ENCODE assay signal across 25 cellular contexts in the genomic region with DNA sequence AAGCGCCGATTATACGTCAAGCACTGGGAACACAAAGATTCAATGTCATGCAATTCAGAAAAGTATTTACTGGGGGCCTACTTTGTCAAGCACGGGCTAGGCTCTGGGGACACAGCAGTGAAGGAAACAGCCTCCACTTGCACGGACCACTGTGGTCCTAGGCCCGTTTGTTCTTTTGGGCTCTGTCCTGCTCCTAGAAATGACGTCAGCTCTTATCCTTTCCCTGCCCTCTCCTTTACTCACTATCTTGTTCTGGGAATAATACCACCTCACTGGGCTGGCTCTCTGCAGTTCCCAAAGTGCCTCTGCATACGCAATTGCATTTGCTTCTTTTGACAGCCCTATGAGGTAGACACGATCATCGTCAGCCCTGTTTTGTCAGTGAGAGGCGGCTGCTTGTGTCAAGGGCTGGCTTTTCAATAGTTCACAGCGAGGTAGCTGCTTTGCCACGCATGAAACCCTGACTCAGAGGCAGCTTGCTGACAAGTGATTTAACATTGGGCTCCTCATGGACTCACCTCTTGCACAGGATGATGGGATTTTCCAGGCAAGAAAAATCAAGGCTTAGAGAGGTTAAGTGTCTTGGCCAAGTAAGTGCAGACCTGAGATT. TPM values are rescaled to one million over a fixed set of nuclear protein-coding genes. Genes with fewer than 3 reads are reported as not detected.
DNase-seq lines count a peak whose midpoint lies in the region; ATAC-seq and TF ChIP-seq lines count a peak whose summit lies in the region.
"Had no signal": no experiment of that assay in that cellular context is flagged by ENCODE, and none has a peak within 500 bp of the region (broad histone marks: within the 10 kb centered on the region; RNA-seq: fewer than 3 reads in every experiment).

No MANE protein-coding gene starts in this region.

- no peaks in the 10 kb centered on the region for H3K79me2 ChIP-seq in PC-3 (ENCODE audit: low read length)
- no peaks in the 10 kb centered on the region for H3K79me2 ChIP-seq in neural cell (replicated peaks; ENCODE audit: insufficient read depth, low read length)

- H3K36me3 ChIP-seq in PC-3 (ENCODE audit: low read depth, low read length) (no peaks in the 10 kb centered on the region), neural cell (ENCODE audit: insufficient read depth, low read length) (no peaks in the 10 kb centered on the region), A673 (ENCODE audit: insufficient read depth, low read length, poor library complexity, severe bottlenecking) (no peaks in the 10 kb centered on the region)
- H3K36me3 ChIP-seq: ovary, sigmoid colon, suprapubic skin, uterus had no signal

- POLR2A ChIA-PET in PC-3 (lab: Charles Lee; ENCODE audit: unreplicated experiment) (interaction anchor here (0.5 kb wide), 1 partner anchor 331 kb away, joined by 3 read pairs; no protein-coding TSS in a partner anchor), A673 (lab: Charles Lee; ENCODE audit: low non-redundant PET) (no interaction called here)

- H3K9me2 ChIP-seq in PC-3 (replicated peaks; ENCODE audit: low read length) (no peaks in the 10 kb centered on the region), neural cell (ENCODE audit: insufficient read depth, low read length) (no peaks in the 10 kb centered on the region)

- H3K4me3 ChIP-seq in PC-3 (ENCODE audit: low read length): no peak overlapping the region
- H3K4me3 ChIP-seq in neural cell (ENCODE audit: low read length): peak overlapping the region; percentile 38
- H3K4me3 ChIP-seq in A673 (ENCODE audit: low read depth, low read length, poor library complexity, severe bottlenecking): no peak overlapping the region
- H3K4me3 ChIP-seq: ovary, sigmoid colon, suprapubic skin, uterus had no signal

- no peak overlapping the region for H3K9ac ChIP-seq in PC-3 (ENCODE audit: low read length)
- peak overlapping the region; percentile 6 for H3K9ac ChIP-seq in neural cell (ENCODE audit: low read length)
- H3K9ac ChIP-seq: KMS-11 had no signal

- BruUV-seq in PC-3 (replicated peaks; lab: Mats Ljungman, UMichigan) (no TSS peak), A673 (replicated peaks; lab: Mats Ljungman, UMichigan) (no TSS peak)

- H3K4me2 ChIP-seq in PC-3 (ENCODE audit: low read length) (peak overlapping the region; percentile 51; the same call in 1 of the 2 replicates), neural cell (ENCODE audit: low read length) (peak overlapping the region; percentile 6)
- H3K4me2 ChIP-seq: KMS-11 had no signal

- H3K27me3 ChIP-seq in PC-3 (ENCODE audit: low read length) (no peaks in the 10 kb centered on the region), neural cell (ENCODE audit: insufficient read depth, low read depth, low read length) (no peaks in the 10 kb centered on the region), A673 (replicated peaks; ENCODE audit: insufficient read depth, low read depth, low read length, poor library complexity) (no peaks in the 10 kb centered on the region)
- H3K27me3 ChIP-seq: ovary, sigmoid colon, suprapubic skin, uterus had no signal

- intact Hi-C loops in PC-3 (cut with micrococcal nuclease): no loop called here
- intact Hi-C loops in A673 (cut with micrococcal nuclease; ENCODE audit: unreplicated experiment): no loop called here
- intact Hi-C loops in Right ventricle myocardium superior (cut with DNase I): no loop called here

- ATAC-seq in PC-3: no peak
- ATAC-seq in Right ventricle myocardium superior (ENCODE audit: poor library complexity): no peak
- ATAC-seq in GM21786 (IDR thresholded peaks at IDR 0.05; ENCODE audit: unreplicated experiment): no peak
- ATAC-seq: activated CD8-positive, alpha-beta memory T cell treated with anti-CD3 and anti-CD28 coated beads, Interleukin-2, amount 10 ng/mL, durations not matched to agents 7 days and 5 days had no signal

- H2AFZ ChIP-seq in PC-3 (ENCODE audit: low read length) (peak overlapping the region; percentile 79; the same call in 1 of the 2 replicates), neural cell (ENCODE audit: low read depth, low read length) (no peak overlapping the region)

- TF ChIP-seq EP300 in neural cell (conservative IDR thresholded peaks at IDR 0.05; ENCODE audit: poor library complexity, severe bottlenecking): peak; percentile 59

- no peaks in the 10 kb centered on the region for H3K9me3 ChIP-seq in PC-3 (ENCODE audit: low read length)
- no peaks in the 10 kb centered on the region for H3K9me3 ChIP-seq in neural cell (ENCODE audit: low read length)
- no peaks in the 10 kb centered on the region for H3K9me3 ChIP-seq in A673 (ENCODE audit: low read depth, low read length, poor library complexity, severe bottlenecking)
- H3K9me3 ChIP-seq: ovary, sigmoid colon, suprapubic skin, uterus had no signal

- no peak for TF ChIP-seq CTCF in PC-3 (conservative IDR thresholded peaks at IDR 0.05; ENCODE audit: low read depth, low read length)
- TF ChIP-seq CTCF in neural cell (IDR thresholded peaks at IDR 0.05; ENCODE audit: poor library complexity, severe bottlenecking): no peak
- no peak for TF ChIP-seq CTCF in A673 (conservative IDR thresholded peaks at IDR 0.05; ENCODE audit: low read depth, low read length)

- DNase-seq in ELR (ENCODE audit: low read depth) (peak; percentile 13), PC-3 (no peak), caudate nucleus (lab: John Stamatoyannopoulos, UW) (peak in 45 of 61 donors; percentile 33 to 98 (median 71)), A673 (ENCODE audit: low spot score) (no peak), Right ventricle myocardium superior (no peak), 8988T (no peak)
- DNase-seq: activated CD4-positive, alpha-beta T cell treated with anti-CD3 and anti-CD28 coated beads, Interleukin-2, amount 10 ng/mL, durations not matched to agents 7 days and 5 days; activated CD8-positive, alpha-beta memory T cell treated with anti-CD3 and anti-CD28 coated beads, Interleukin-2, amount 10 ng/mL, durations not matched to agents 7 days and 5 days; activated naive CD4-positive, alpha-beta T cell treated with anti-CD3 and anti-CD28 coated beads, Interleukin-2, amount 10 ng/mL, durations not matched to agents 7 days and 5 days; effector CD4-positive, alpha-beta T cell; NCI-H1930; SIG-M5; sigmoid colon; uterus had no signal

- H3K4me1 ChIP-seq in PC-3 (ENCODE audit: insufficient read depth, low read length) (peaks cover 16% of the 10 kb centered on the region), A673 (ENCODE audit: insufficient read depth, low read length, poor library complexity, severe bottlenecking) (no peaks in the 10 kb centered on the region)
- H3K4me1 ChIP-seq: sigmoid colon, uterus had no signal

- TF ChIP-seq RAD21 in neural cell (conservative IDR thresholded peaks at IDR 0.05): no peak

- H4K20me1 ChIP-seq in PC-3 (ENCODE audit: low read length) (no peaks in the 10 kb centered on the region), neural cell (ENCODE audit: insufficient read depth) (no peaks in the 10 kb centered on the region)

- H3K27ac ChIP-seq in PC-3 (ENCODE audit: low read length) (no peak overlapping the region; the same call in 1 of the 2 replicates), caudate nucleus (ENCODE audit: low read depth, low read length) (peak overlapping the region; percentile 72), neural cell (ENCODE audit: low read length) (peak overlapping the region; percentile 57), A673 (ENCODE audit: low read depth, low read length, poor library complexity, severe bottlenecking) (no peak overlapping the region)
- H3K27ac ChIP-seq: KMS-11, ovary, sigmoid colon, suprapubic skin, uterus had no signal

- CTCF ChIA-PET in PC-3 (lab: Charles Lee) (interaction anchor here (1.7 kb wide), 1 partner anchor 16 kb away, joined by 15 read pairs; no protein-coding TSS in a partner anchor), A673 (lab: Charles Lee) (no interaction called here)

- H3F3A ChIP-seq in PC-3 (ENCODE audit: low read length, unreplicated experiment) (no peaks in the 10 kb centered on the region), neural cell (ENCODE audit: insufficient read depth, low read length, poor library complexity, severe bottlenecking) (no peaks in the 10 kb centered on the region)

TF ChIP-seq in neural cell, 6 proteins besides CTCF, POLR2A, EP300 and RAD21 (continues in another document):
- TF ChIP-seq TAF1 (IDR thresholded peaks at IDR 0.05; ENCODE audit: low read depth) (no peak), SMC3 (conservative IDR thresholded peaks at IDR 0.05; ENCODE audit: poor library complexity) (no peak), EZH2 (IDR thresholded peaks at IDR 0.05; ENCODE audit: borderline replicate concordance, insufficient read depth, low read length, poor library complexity, severe bottlenecking) (no peak), MXI1 (conservative IDR thresholded peaks at IDR 0.05; ENCODE audit: poor library complexity, severe bottlenecking) (no peak)

RNA-seq across cellular contexts. Expression of gene IGSF22, which starts 22.9 kb away (rescaled TPM):
- 0.12 TPM in 1 of 2 replicates, not detected in the other for total RNA-seq in PC-3 (2014; rRNA removed)
- 0.68 and 0.90 TPM in 2 replicates for polyA plus RNA-seq in neural cell
- 0.24 and 0.35 TPM in 2 replicates for polyA minus RNA-seq in neural cell
- not detected in 2 replicates for total RNA-seq in A673 (2021)
- total RNA-seq in Right ventricle myocardium superior: 0.86 TPM
- total RNA-seq: chondrocyte, esophagus mucosa, sigmoid colon had no signal
- polyA plus RNA-seq: aorta, CD14-positive monocyte had no signal

RNA-seq across cellular contexts. Expression of gene PTPN5, which starts 42.7 kb away (rescaled TPM):
- total RNA-seq in PC-3 (2014; rRNA removed) (0.95 and 2.8 TPM in 2 replicates), A673 (2021) (0.21 and 0.26 TPM in 2 replicates), Right ventricle myocardium superior (1.0 TPM)
- 122 and 151 TPM in 2 replicates for polyA plus RNA-seq in neural cell
- polyA minus RNA-seq in neural cell: 82.7 and 94.0 TPM in 2 replicates
- total RNA-seq: activated CD4-positive, alpha-beta T cell treated with anti-CD3 and anti-CD28 coated beads, Interleukin-2, amount 10 ng/mL, durations not matched to agents 7 days and 5 days; activated CD8-positive, alpha-beta memory T cell treated with anti-CD3 and anti-CD28 coated beads, Interleukin-2, amount 10 ng/mL, durations not matched to agents 7 days and 5 days; chondrocyte; esophagus mucosa; myocyte; T-helper 1 cell treated with Interleukin-12 subunit alpha and Interleukin-12 subunit beta and Interleukin-4 antibody, amounts not matched to agents 30 ng/mL and 1 ng/mL, for 36 hours had no signal
- polyA plus RNA-seq: aorta, CD14-positive monocyte had no signal

RNA-seq across cellular contexts. Expression of gene TMEM86A, which starts 50.3 kb away (rescaled TPM):
- total RNA-seq in PC-3 (2014; rRNA removed) (1.6 and 2.9 TPM in 2 replicates), A673 (2021) (0.09 and 0.24 TPM in 2 replicates), Right ventricle myocardium superior (4.3 TPM)
- 3.3 and 4.4 TPM in 2 replicates for polyA plus RNA-seq in neural cell
- polyA minus RNA-seq in neural cell: 7.8 and 8.8 TPM in 2 replicates

Comparison
In these comparisons a context has a peak if more than half of its experiments do, and no peak if none do; other contexts are left out.
1. DNase-seq: peak in ELR (single experiment) and caudate nucleus (45 of 61); none in PC-3 (single experiment), A673 (single experiment), Right ventricle myocardium superior (single experiment) and 8988T (single experiment).
2. H3K27ac ChIP-seq: peak in caudate nucleus (single experiment) and neural cell (single experiment); none in PC-3 (single experiment) and A673 (single experiment).